ENCODE assay signal across 8 cellular contexts in the genomic region with DNA sequence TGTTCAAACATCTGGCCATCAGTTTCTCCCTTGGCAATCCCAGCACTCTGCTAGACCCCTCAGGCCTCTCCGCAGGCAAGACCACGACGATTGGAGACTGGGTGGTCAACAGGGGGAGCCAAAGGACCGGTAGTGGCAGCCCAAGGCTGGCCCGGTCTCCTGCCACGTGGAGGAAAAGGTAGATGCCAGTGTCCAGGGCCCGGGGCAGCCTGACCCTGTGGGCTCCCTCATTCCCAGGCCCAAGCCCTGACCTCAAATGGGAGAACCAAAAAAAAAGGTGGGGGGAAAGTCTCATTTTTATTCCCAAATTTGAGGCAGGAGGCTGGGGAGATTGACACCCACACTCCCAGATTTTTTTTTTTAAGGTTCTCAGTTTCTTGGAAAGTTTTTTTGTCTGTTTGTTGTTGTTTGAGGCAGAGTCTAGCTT. TPM values are rescaled to one million over a fixed set of nuclear protein-coding genes. Genes with fewer than 3 reads are reported as not detected.
DNase-seq lines count a peak whose midpoint lies in the region; ATAC-seq and TF ChIP-seq lines count a peak whose summit lies in the region.

No MANE protein-coding gene starts in this region.

- peaks cover 0 to 6% (median 3%) of the 10 kb centered on the region in 4 donors for H3K4me1 Mint-ChIP-seq in naive thymus-derived CD8-positive, alpha-beta T cell
- peaks cover 5 to 7% of the 10 kb centered on the region in 2 donors for H3K4me1 Mint-ChIP-seq in stimulated activated naive B cell treated with anti-CD40 and anti-IgM and Interleukin-4, amounts not matched to agents 10 μg/mL and 1 μg/mL and 100 μg/mL, for 72 hours

- no peak overlapping the region for H3K4me3 Mint-ChIP-seq in naive thymus-derived CD8-positive, alpha-beta T cell
- no peak overlapping the region for H3K4me3 Mint-ChIP-seq in stimulated activated naive B cell treated with anti-CD40 and anti-IgM and Interleukin-4, amounts not matched to agents 10 μg/mL and 1 μg/mL and 100 μg/mL, for 72 hours

- no peaks in the 10 kb centered on the region for H3K27me3 ChIP-seq in OCI-LY3 (ENCODE audit: low read depth, low read length)

- H3K36me3 Mint-ChIP-seq in naive thymus-derived CD8-positive, alpha-beta T cell, result no peaks in the 10 kb centered on the region
- no peaks in the 10 kb centered on the region for H3K36me3 Mint-ChIP-seq in stimulated activated naive B cell treated with anti-CD40 and anti-IgM and Interleukin-4, amounts not matched to agents 10 μg/mL and 1 μg/mL and 100 μg/mL, for 72 hours

- H2AFZ ChIP-seq in OCI-LY3 (ENCODE audit: low read depth, low read length), result peak overlapping the region; percentile 77

- H3K4me3 ChIP-seq in OCI-LY3 (ENCODE audit: low read length), result no peak overlapping the region
- H3K4me3 ChIP-seq in epithelial cell of proximal tubule (ENCODE audit: low read depth, low read length), result no peak overlapping the region

- POLR2A ChIA-PET in naive thymus-derived CD8-positive, alpha-beta T cell (lab: Charles Lee), result interaction anchor here (0.7 to 2.2 kb wide), 4 partner anchors 22 to 122 kb away, joined by 3 to 13 read pairs (median 4); a partner anchor contains a TSS

- TF ChIP-seq CTCF in OCI-LY3 (IDR thresholded peaks at IDR 0.05; ENCODE audit: low read depth, low read length), result peak; percentile 98
- TF ChIP-seq CTCF in epithelial cell of proximal tubule (conservative IDR thresholded peaks at IDR 0.05; ENCODE audit: low read depth, low read length), result peak; percentile 94

- H3K27me3 Mint-ChIP-seq in naive thymus-derived CD8-positive, alpha-beta T cell, result no peaks in the 10 kb centered on the region
- H3K27me3 Mint-ChIP-seq in stimulated activated naive B cell treated with anti-CD40 and anti-IgM and Interleukin-4, amounts not matched to agents 10 μg/mL and 1 μg/mL and 100 μg/mL, for 72 hours, result peaks cover 0 to 5% of the 10 kb centered on the region in 2 donors

- peak; percentile 83 to 98 for ATAC-seq in naive thymus-derived CD8-positive, alpha-beta T cell
- ATAC-seq in stimulated activated naive B cell treated with anti-CD40 and anti-IgM and Interleukin-4, amounts not matched to agents 10 μg/mL and 1 μg/mL and 100 μg/mL, for 72 hours (replicated peaks), result peak; percentile 96
- no peak for ATAC-seq in HG03457 (IDR thresholded peaks at IDR 0.05; ENCODE audit: unreplicated experiment)

- peaks cover 11% of the 10 kb centered on the region for H3K4me1 ChIP-seq in OCI-LY3 (ENCODE audit: low read length)

- no peaks in the 10 kb centered on the region for H3K79me2 ChIP-seq in OCI-LY3 (ENCODE audit: low read length)

- DNase-seq in DMS 273 treated with DMSO at 0.1 percent for 48 hours (lab: John Stamatoyannopoulos, UW) (peak; percentile 49), HuH-7 (ENCODE audit: low spot score) (peak; percentile 91), epithelial cell of proximal tubule (ENCODE audit: low read depth) (no peak)
- DNase-seq in activated CD8-positive, alpha-beta memory T cell treated with anti-CD3 and anti-CD28 coated beads, Interleukin-2, amount 50 U/mL, for 48 hours, result peak; percentile 89
- DNase-seq in naive thymus-derived CD8-positive, alpha-beta T cell, result peak; percentile 63 to 88 (median 75)
- peak; percentile 75 for DNase-seq in stimulated activated naive B cell treated with anti-CD40 and anti-IgM and Interleukin-4, amounts not matched to agents 10 μg/mL and 1 μg/mL and 100 μg/mL, for 72 hours

- peak overlapping the region in 3 of 10 donors; percentile 24 to 34 (median 29) for H3K27ac Mint-ChIP-seq in naive thymus-derived CD8-positive, alpha-beta T cell
- H3K27ac Mint-ChIP-seq in stimulated activated naive B cell treated with anti-CD40 and anti-IgM and Interleukin-4, amounts not matched to agents 10 μg/mL and 1 μg/mL and 100 μg/mL, for 72 hours, result peak overlapping the region; percentile 81

- no peaks in the 10 kb centered on the region for H3K9me3 Mint-ChIP-seq in naive thymus-derived CD8-positive, alpha-beta T cell
- no peaks in the 10 kb centered on the region for H3K9me3 Mint-ChIP-seq in stimulated activated naive B cell treated with anti-CD40 and anti-IgM and Interleukin-4, amounts not matched to agents 10 μg/mL and 1 μg/mL and 100 μg/mL, for 72 hours

- H3K9me3 ChIP-seq in OCI-LY3 (ENCODE audit: insufficient read depth, low read length), result no peaks in the 10 kb centered on the region

- H3K9ac ChIP-seq in OCI-LY3 (ENCODE audit: low read length), result peak overlapping the region; percentile 34; the same call in 1 of the 2 replicates

- H3K27ac ChIP-seq in OCI-LY3 (ENCODE audit: low read length), result no peak overlapping the region

- no peaks in the 10 kb centered on the region for H3K36me3 ChIP-seq in OCI-LY3 (replicated peaks; ENCODE audit: low read depth, low read length)

- peak overlapping the region; percentile 54 for H3K4me2 ChIP-seq in OCI-LY3 (ENCODE audit: low read length)

- no peaks in the 10 kb centered on the region for H4K20me1 ChIP-seq in OCI-LY3 (ENCODE audit: insufficient read depth, low read length)

RNA-seq across cellular contexts. Expression of a gene that starts 24.8 kb away (rescaled TPM):
- 1,217 and 1,569 TPM in 2 replicates for total RNA-seq in epithelial cell of proximal tubule
- total RNA-seq in naive thymus-derived CD8-positive, alpha-beta T cell, result 100 to 1,000 TPM; 223 to 232 TPM
- 100 to 1,000 TPM; 443 to 707 (median 568) TPM for polyA plus RNA-seq in naive thymus-derived CD8-positive, alpha-beta T cell

RNA-seq across cellular contexts. Expression of a gene that starts 29.7 kb away (rescaled TPM):
- 2.7 and 4.0 TPM in 2 replicates for total RNA-seq in epithelial cell of proximal tubule
- 1 to 10 TPM in 1 of 2 experiments, not detected in 1; 1.4 TPM for total RNA-seq in naive thymus-derived CD8-positive, alpha-beta T cell
- under 1 TPM in 2 of 3 donors, not detected in 1; 0.63 to 0.78 TPM for polyA plus RNA-seq in naive thymus-derived CD8-positive, alpha-beta T cell

RNA-seq across cellular contexts. Expression of a gene that starts 34.6 kb away (rescaled TPM):
- total RNA-seq in epithelial cell of proximal tubule, result 31.2 and 33.8 TPM in 2 replicates
- 100 to 1,000 TPM; 115 to 129 TPM for total RNA-seq in naive thymus-derived CD8-positive, alpha-beta T cell
- 1,000 to 10,000 TPM in 1 of 3 donors, 100 to 1,000 TPM in 2; 421 to 1,131 (median 581) TPM for polyA plus RNA-seq in naive thymus-derived CD8-positive, alpha-beta T cell

RNA-seq across cellular contexts. Expression of a gene that starts 38.1 kb away (rescaled TPM):
- total RNA-seq in epithelial cell of proximal tubule, result 10.2 and 27.6 TPM in 2 replicates
- not detected for total RNA-seq in naive thymus-derived CD8-positive, alpha-beta T cell
- not detected for polyA plus RNA-seq in naive thymus-derived CD8-positive, alpha-beta T cell

RNA-seq across cellular contexts. Expression of a gene that starts 50.5 kb away (rescaled TPM):
- not detected in 2 replicates for total RNA-seq in epithelial cell of proximal tubule
- not detected for total RNA-seq in naive thymus-derived CD8-positive, alpha-beta T cell
- not detected for polyA plus RNA-seq in naive thymus-derived CD8-positive, alpha-beta T cell
